ENCODE assay signal across 11 cellular contexts in the genomic region with DNA sequence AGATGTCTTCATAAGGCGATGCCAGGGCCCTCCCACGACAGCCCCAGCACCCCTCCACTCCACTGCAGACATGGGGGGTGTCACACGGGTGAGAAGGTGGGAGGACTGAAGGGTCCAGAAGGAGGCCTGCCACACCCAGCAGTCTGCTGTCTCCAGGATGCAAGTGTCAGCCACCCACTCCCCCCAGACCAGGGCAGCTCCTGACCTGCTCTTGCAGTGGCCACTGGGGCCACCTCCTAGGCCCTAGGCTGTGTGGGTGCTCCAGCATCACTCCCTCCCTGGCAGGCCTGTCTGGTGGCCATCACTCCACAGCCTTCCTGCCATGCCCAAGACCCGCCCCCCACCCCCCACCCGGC.
DNase-seq lines count a peak whose midpoint lies in the region; ATAC-seq and TF ChIP-seq lines count a peak whose summit lies in the region.
"Had no signal": no experiment of that assay in that cellular context is flagged by ENCODE, and none has a peak within 500 bp of the region (broad histone marks: within the 10 kb centered on the region; RNA-seq: fewer than 3 reads in every experiment).

No MANE protein-coding gene starts in this region.

- H3K4me1 Mint-ChIP-seq in HFFc6 (ENCODE audit: low read depth) = peaks cover 67% of the 10 kb centered on the region
- peaks cover 17% of the 10 kb centered on the region for H3K4me1 Mint-ChIP-seq in stimulated activated effector memory CD8-positive, alpha-beta T cell treated with anti-CD3 and anti-CD28 coated beads, Interleukin-12 subunit alpha, Interleukin-12 subunit beta, amount 100 ng/mL, for 72 hours

- no peaks in the 10 kb centered on the region for H3K36me3 Mint-ChIP-seq in HFFc6 (ENCODE audit: low read depth)
- no peaks in the 10 kb centered on the region for H3K36me3 Mint-ChIP-seq in stimulated activated effector memory CD8-positive, alpha-beta T cell treated with anti-CD3 and anti-CD28 coated beads, Interleukin-12 subunit alpha, Interleukin-12 subunit beta, amount 100 ng/mL, for 72 hours
- H3K36me3 Mint-ChIP-seq: CD8-positive, alpha-beta memory T cell had no signal

- no peak for TF ChIP-seq POLR2A in adrenal gland (IDR thresholded peaks at IDR 0.05)

- H3K27ac Mint-ChIP-seq in HFFc6 = peak overlapping the region; percentile 90
- no peak overlapping the region for H3K27ac Mint-ChIP-seq in stimulated activated effector memory CD8-positive, alpha-beta T cell treated with anti-CD3 and anti-CD28 coated beads, Interleukin-12 subunit alpha, Interleukin-12 subunit beta, amount 100 ng/mL, for 72 hours
- H3K27ac Mint-ChIP-seq: activated T-helper 2 cell treated with anti-CD3 and anti-CD28 coated beads, Interferon-gamma antibody, Interleukin-2, Interleukin-4, amounts not matched to agents 10 μg/mL and 5 μg/mL and 100 μg/mL, durations not matched to agents 14 hours and 24 hours and 36 hours; CD8-positive, alpha-beta memory T cell had no signal

- peaks cover 0 to 13% of the 10 kb centered on the region in 2 donors for H3K4me1 ChIP-seq in adrenal gland (replicated peaks in 1 of 2)
- H3K4me1 ChIP-seq: colonic mucosa had no signal

- in situ Hi-C loops in astrocyte of the cerebellum (cut with HindIII; ENCODE audit: low sequenced_read_pairs) = no loop called here

- ATAC-seq in stimulated activated effector memory CD8-positive, alpha-beta T cell treated with anti-CD3 and anti-CD28 coated beads, Interleukin-12 subunit alpha, Interleukin-12 subunit beta, amount 100 ng/mL, for 72 hours = no peak
- no peak for ATAC-seq in GM18519 (IDR thresholded peaks at IDR 0.05; ENCODE audit: low FRiP score, unreplicated experiment)
- no peak for ATAC-seq in HG03520 (IDR thresholded peaks at IDR 0.05; ENCODE audit: unreplicated experiment)

- H3K4me3 ChIP-seq in astrocyte of the cerebellum (ENCODE audit: low read depth, low read length) = peak overlapping the region; percentile 45
- H3K4me3 ChIP-seq in adrenal gland = peak overlapping the region in 1 of 4 donors; percentile 54

- no peaks in the 10 kb centered on the region for H3K9me3 ChIP-seq in adrenal gland (replicated peaks in 1 of 3)
- H3K9me3 ChIP-seq: colonic mucosa had no signal

- H3K9me3 Mint-ChIP-seq in HFFc6 = peaks cover 3% of the 10 kb centered on the region; the same call in 1 of the 2 replicates
- H3K9me3 Mint-ChIP-seq in stimulated activated effector memory CD8-positive, alpha-beta T cell treated with anti-CD3 and anti-CD28 coated beads, Interleukin-12 subunit alpha, Interleukin-12 subunit beta, amount 100 ng/mL, for 72 hours = no peaks in the 10 kb centered on the region
- H3K9me3 Mint-ChIP-seq: activated T-helper 2 cell treated with anti-CD3 and anti-CD28 coated beads, Interferon-gamma antibody, Interleukin-2, Interleukin-4, amounts not matched to agents 10 μg/mL and 5 μg/mL and 100 μg/mL, durations not matched to agents 14 hours and 24 hours and 36 hours; CD8-positive, alpha-beta memory T cell had no signal

- 67 to 76% (median 72%) methylated on average over 3 to 5 of the region's 5 CpGs for WGBS in adrenal gland, 4 donors

- no peak for DNase-seq in HFFc6
- no peak for DNase-seq in astrocyte of the cerebellum (ENCODE audit: low read depth)
- no peak for DNase-seq in stimulated activated effector memory CD8-positive, alpha-beta T cell treated with anti-CD3 and anti-CD28 coated beads, Interleukin-12 subunit alpha, Interleukin-12 subunit beta, amount 100 ng/mL, for 72 hours (ENCODE audit: low spot score in 2 of 2)
- DNase-seq in adrenal gland = no peak
- DNase-seq in NCI-H1436 treated with DMSO at 0.1 percent for 48 hours (lab: John Stamatoyannopoulos, UW) = no peak
- DNase-seq: CD8-positive, alpha-beta memory T cell had no signal

- H3K27me3 Mint-ChIP-seq in HFFc6 (ENCODE audit: insufficient read depth) = peaks cover 13% of the 10 kb centered on the region

- H3K27ac ChIP-seq in layer of hippocampus (ENCODE audit: low read depth, low read length) (peak overlapping the region; percentile 81), adrenal gland (peak overlapping the region in 1 of 5 donors; percentile 34)
- H3K27ac ChIP-seq: colonic mucosa had no signal

- no peaks in the 10 kb centered on the region for H3K36me3 ChIP-seq in adrenal gland (replicated peaks in 1 of 2)
- H3K36me3 ChIP-seq: colonic mucosa had no signal

- intact Hi-C loops in adrenal gland (cut with DNase I) = no loop called here

- H3K4me3 Mint-ChIP-seq in HFFc6 = peak overlapping the region; percentile 30
- peak overlapping the region; percentile 20 for H3K4me3 Mint-ChIP-seq in stimulated activated effector memory CD8-positive, alpha-beta T cell treated with anti-CD3 and anti-CD28 coated beads, Interleukin-12 subunit alpha, Interleukin-12 subunit beta, amount 100 ng/mL, for 72 hours

- TF ChIP-seq CTCF in HFFc6 (IDR thresholded peaks at IDR 0.05) = no peak
- TF ChIP-seq CTCF in astrocyte of the cerebellum (IDR thresholded peaks at IDR 0.05; ENCODE audit: low read depth, low read length, missing control alignments) = no peak
- TF ChIP-seq CTCF in adrenal gland (IDR thresholded peaks at IDR 0.05) = no peak

- no peaks in the 10 kb centered on the region for H3K27me3 ChIP-seq in layer of hippocampus (ENCODE audit: control insufficient read depth, insufficient read depth, low read length)
- H3K27me3 ChIP-seq in adrenal gland = no peaks in the 10 kb centered on the region
